7 cellular contexts compared by ENCODE assay signal in the genomic region with DNA sequence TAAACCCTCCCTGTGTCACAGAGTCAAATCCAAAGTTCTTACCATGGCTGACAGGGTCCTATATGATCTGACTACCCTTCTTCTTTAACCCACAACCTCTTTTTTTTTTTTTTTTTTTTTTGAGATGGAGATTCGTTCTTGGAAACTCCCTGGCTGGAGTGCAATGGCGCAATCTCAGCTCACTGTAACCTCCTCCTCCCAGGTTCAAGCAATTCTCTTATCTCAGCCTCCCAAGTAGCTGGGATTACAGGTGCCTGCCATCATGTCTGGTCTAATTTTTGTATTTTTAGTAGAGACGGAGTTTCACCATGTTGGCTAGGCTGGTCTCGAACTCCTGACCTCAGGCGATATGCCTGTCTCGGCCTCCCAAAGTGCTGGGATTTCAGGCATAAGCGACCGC. TPM values are rescaled to one million over a fixed set of nuclear protein-coding genes. Genes with fewer than 3 reads are reported as not detected.
DNase-seq lines count a peak whose midpoint lies in the region; ATAC-seq and TF ChIP-seq lines count a peak whose summit lies in the region.
"Not testable (repeated sequence)": the region's sequence is repeated elsewhere in the genome, so short reads cannot be mapped to it uniquely, and the experiment has no call there.

No MANE protein-coding gene starts in this region.

- not testable (repeated sequence) for H3K9me3 Mint-ChIP-seq in CD4-positive, alpha-beta T cell; activated CD4-positive, alpha-beta T cell treated with anti-CD3 and anti-CD28 coated beads, Interleukin-2, amount 10 ng/mL, durations not matched to agents 7 days and 5 days; activated T-helper 1 cell treated with anti-CD3 and anti-CD28 coated beads, Interleukin-12 subunit alpha, Interleukin-12 subunit beta, Interleukin-2, Interleukin-4 antibody, amounts not matched to agents 30 ng/mL and 10 ng/mL and 1 ng/mL, durations not matched to agents 14 hours and 24 hours and 36 hours; activated naive CD8-positive, alpha-beta T cell treated with anti-CD3 and anti-CD28 coated beads, Interleukin-2, amount 10 ng/mL, durations not matched to agents 7 days and 5 days; memory B cell; stimulated activated effector memory CD8-positive, alpha-beta T cell treated with anti-CD3 and anti-CD28 coated beads, Interleukin-12 subunit alpha, Interleukin-12 subunit beta, amount 100 ng/mL, for 72 hours

- H3K27me3 Mint-ChIP-seq in CD4-positive, alpha-beta T cell; activated CD4-positive, alpha-beta T cell treated with anti-CD3 and anti-CD28 coated beads, Interleukin-2, amount 10 ng/mL, durations not matched to agents 7 days and 5 days; activated T-helper 1 cell treated with anti-CD3 and anti-CD28 coated beads, Interleukin-12 subunit alpha, Interleukin-12 subunit beta, Interleukin-2, Interleukin-4 antibody, amounts not matched to agents 30 ng/mL and 10 ng/mL and 1 ng/mL, durations not matched to agents 14 hours and 24 hours and 36 hours (ENCODE audit: insufficient read depth); activated naive CD8-positive, alpha-beta T cell treated with anti-CD3 and anti-CD28 coated beads, Interleukin-2, amount 10 ng/mL, durations not matched to agents 7 days and 5 days; memory B cell: not testable (repeated sequence)

- intact Hi-C loops in CD4-positive, alpha-beta T cell (cut with DNase I, micrococcal nuclease), result loop anchor here in 1 of 2 experiments (1.0 kb wide), 1 partner anchor 8 kb away; no protein-coding TSS in a partner anchor
- intact Hi-C loops in activated T-helper 1 cell treated with anti-CD3 and anti-CD28 coated beads, Interleukin-12 subunit alpha, Interleukin-12 subunit beta, Interleukin-2, Interleukin-4 antibody, amounts not matched to agents 30 ng/mL and 10 ng/mL and 1 ng/mL, durations not matched to agents 14 hours and 24 hours and 36 hours (cut with micrococcal nuclease), result not testable (repeated sequence)

- not testable (repeated sequence) for DNase-seq in CD4-positive, alpha-beta T cell; activated CD4-positive, alpha-beta T cell treated with anti-CD3 and anti-CD28 coated beads, Interleukin-2, amount 10 ng/mL, durations not matched to agents 7 days and 5 days; activated T-helper 1 cell treated with anti-CD3 and anti-CD28 coated beads, Interleukin-12 subunit alpha, Interleukin-12 subunit beta, Interleukin-2, Interleukin-4 antibody, amounts not matched to agents 30 ng/mL and 10 ng/mL and 1 ng/mL, durations not matched to agents 14 hours and 24 hours and 36 hours (ENCODE audit: low spot score); activated naive CD8-positive, alpha-beta T cell treated with anti-CD3 and anti-CD28 coated beads, Interleukin-2, amount 10 ng/mL, durations not matched to agents 7 days and 5 days; memory B cell (ENCODE audit: low spot score in 2 of 2); stimulated activated effector memory CD8-positive, alpha-beta T cell treated with anti-CD3 and anti-CD28 coated beads, Interleukin-12 subunit alpha, Interleukin-12 subunit beta, amount 100 ng/mL, for 72 hours (ENCODE audit: low spot score in 2 of 2)

- not testable (repeated sequence) for H3K4me3 ChIP-seq in Loucy (ENCODE audit: low read length, poor library complexity, severe bottlenecking)

- H3K9me3 ChIP-seq in CD4-positive, alpha-beta T cell (ENCODE audit: control insufficient read depth, low read length); Loucy (ENCODE audit: insufficient read depth, low read depth, low read length): not testable (repeated sequence)

- CTCF ChIA-PET in CD4-positive, alpha-beta T cell (lab: Charles Lee), result interaction anchor here (0.6 to 3.4 kb wide), 3 partner anchors 39 to 229 kb away, joined by 3 to 45 read pairs (median 5); a partner anchor contains a TSS
- CTCF ChIA-PET in activated CD4-positive, alpha-beta T cell treated with anti-CD3 and anti-CD28 coated beads, Interleukin-2, amount 10 ng/mL, durations not matched to agents 7 days and 5 days (lab: Charles Lee), result interaction anchor here (0.6 to 3.9 kb wide), 4 partner anchors 9 to 179 kb away, joined by 3 to 23 read pairs (median 8); no protein-coding TSS in a partner anchor

- H3K4me1 ChIP-seq in Loucy (ENCODE audit: insufficient read depth, low read length, poor library complexity, severe bottlenecking), result peaks cover 33% of the 10 kb centered on the region

- H2AFZ ChIP-seq in Loucy (ENCODE audit: low read length), result not testable (repeated sequence)

- not testable (repeated sequence) for H3F3A ChIP-seq in Loucy (ENCODE audit: low read depth)

- H3K27ac Mint-ChIP-seq in CD4-positive, alpha-beta T cell, result peak overlapping the region; percentile 82
- peak overlapping the region; percentile 84 for H3K27ac Mint-ChIP-seq in activated CD4-positive, alpha-beta T cell treated with anti-CD3 and anti-CD28 coated beads, Interleukin-2, amount 10 ng/mL, durations not matched to agents 7 days and 5 days
- H3K27ac Mint-ChIP-seq in activated T-helper 1 cell treated with anti-CD3 and anti-CD28 coated beads, Interleukin-12 subunit alpha, Interleukin-12 subunit beta, Interleukin-2, Interleukin-4 antibody, amounts not matched to agents 30 ng/mL and 10 ng/mL and 1 ng/mL, durations not matched to agents 14 hours and 24 hours and 36 hours, result peak overlapping the region; percentile 48
- peak overlapping the region; percentile 84 for H3K27ac Mint-ChIP-seq in activated naive CD8-positive, alpha-beta T cell treated with anti-CD3 and anti-CD28 coated beads, Interleukin-2, amount 10 ng/mL, durations not matched to agents 7 days and 5 days
- peak overlapping the region; percentile 78 for H3K27ac Mint-ChIP-seq in memory B cell
- H3K27ac Mint-ChIP-seq in stimulated activated effector memory CD8-positive, alpha-beta T cell treated with anti-CD3 and anti-CD28 coated beads, Interleukin-12 subunit alpha, Interleukin-12 subunit beta, amount 100 ng/mL, for 72 hours, result peak overlapping the region; percentile 48

- TF ChIP-seq CTCF in CD4-positive, alpha-beta T cell (IDR thresholded peaks at IDR 0.05); Loucy (conservative IDR thresholded peaks at IDR 0.05; ENCODE audit: low read length): not testable (repeated sequence)

- peak overlapping the region; percentile 93 for H3K4me2 ChIP-seq in Loucy (ENCODE audit: low read depth, low read length, poor library complexity, severe bottlenecking)

- H3K27me3 ChIP-seq in CD4-positive, alpha-beta T cell (ENCODE audit: control insufficient read depth, insufficient read depth, low read length); Loucy (ENCODE audit: insufficient read depth, low read length, poor library complexity, severe bottlenecking): not testable (repeated sequence)

- not testable (repeated sequence) for H3K36me3 ChIP-seq in Loucy (ENCODE audit: insufficient read depth, low read length)

- not testable (repeated sequence) for H4K20me1 ChIP-seq in Loucy (ENCODE audit: insufficient read depth, low read length, poor library complexity, severe bottlenecking)

- peak overlapping the region; percentile 68 for H3K4me3 Mint-ChIP-seq in CD4-positive, alpha-beta T cell
- H3K4me3 Mint-ChIP-seq in activated CD4-positive, alpha-beta T cell treated with anti-CD3 and anti-CD28 coated beads, Interleukin-2, amount 10 ng/mL, durations not matched to agents 7 days and 5 days; memory B cell; stimulated activated effector memory CD8-positive, alpha-beta T cell treated with anti-CD3 and anti-CD28 coated beads, Interleukin-12 subunit alpha, Interleukin-12 subunit beta, amount 100 ng/mL, for 72 hours: not testable (repeated sequence)
- H3K4me3 Mint-ChIP-seq in activated T-helper 1 cell treated with anti-CD3 and anti-CD28 coated beads, Interleukin-12 subunit alpha, Interleukin-12 subunit beta, Interleukin-2, Interleukin-4 antibody, amounts not matched to agents 30 ng/mL and 10 ng/mL and 1 ng/mL, durations not matched to agents 14 hours and 24 hours and 36 hours, result peak overlapping the region; percentile 39
- H3K4me3 Mint-ChIP-seq in activated naive CD8-positive, alpha-beta T cell treated with anti-CD3 and anti-CD28 coated beads, Interleukin-2, amount 10 ng/mL, durations not matched to agents 7 days and 5 days, result peak overlapping the region; percentile 55

- H3K9ac ChIP-seq in Loucy (ENCODE audit: low read depth, low read length, poor library complexity, severe bottlenecking), result peak overlapping the region; percentile 21

- peaks cover 65% of the 10 kb centered on the region for H3K4me1 Mint-ChIP-seq in CD4-positive, alpha-beta T cell (ENCODE audit: low read depth)
- peaks cover 65% of the 10 kb centered on the region for H3K4me1 Mint-ChIP-seq in activated CD4-positive, alpha-beta T cell treated with anti-CD3 and anti-CD28 coated beads, Interleukin-2, amount 10 ng/mL, durations not matched to agents 7 days and 5 days
- peaks cover 42% of the 10 kb centered on the region for H3K4me1 Mint-ChIP-seq in activated T-helper 1 cell treated with anti-CD3 and anti-CD28 coated beads, Interleukin-12 subunit alpha, Interleukin-12 subunit beta, Interleukin-2, Interleukin-4 antibody, amounts not matched to agents 30 ng/mL and 10 ng/mL and 1 ng/mL, durations not matched to agents 14 hours and 24 hours and 36 hours (ENCODE audit: low read depth)
- H3K4me1 Mint-ChIP-seq in activated naive CD8-positive, alpha-beta T cell treated with anti-CD3 and anti-CD28 coated beads, Interleukin-2, amount 10 ng/mL, durations not matched to agents 7 days and 5 days, result peaks cover 54% of the 10 kb centered on the region
- peaks cover 26% of the 10 kb centered on the region for H3K4me1 Mint-ChIP-seq in memory B cell
- peaks cover 52% of the 10 kb centered on the region for H3K4me1 Mint-ChIP-seq in stimulated activated effector memory CD8-positive, alpha-beta T cell treated with anti-CD3 and anti-CD28 coated beads, Interleukin-12 subunit alpha, Interleukin-12 subunit beta, amount 100 ng/mL, for 72 hours

- ATAC-seq in CD4-positive, alpha-beta T cell (ENCODE audit: poor library complexity); activated naive CD8-positive, alpha-beta T cell treated with anti-CD3 and anti-CD28 coated beads, Interleukin-2, amount 10 ng/mL, durations not matched to agents 7 days and 5 days (ENCODE audit: low read depth); memory B cell (ENCODE audit: low read depth); stimulated activated effector memory CD8-positive, alpha-beta T cell treated with anti-CD3 and anti-CD28 coated beads, Interleukin-12 subunit alpha, Interleukin-12 subunit beta, amount 100 ng/mL, for 72 hours: not testable (repeated sequence)

- peaks cover 30% of the 10 kb centered on the region for H3K79me2 ChIP-seq in Loucy (ENCODE audit: insufficient read depth, low read length)

- H3K27ac ChIP-seq in CD4-positive, alpha-beta T cell (ENCODE audit: low read depth, low read length), result not testable (repeated sequence)

- POLR2A ChIA-PET in CD4-positive, alpha-beta T cell (lab: Charles Lee), result interaction anchor here (8.5 kb wide), 1 partner anchor 39 kb away, joined by 193 read pairs; a partner anchor contains a TSS
- POLR2A ChIA-PET in activated CD4-positive, alpha-beta T cell treated with anti-CD3 and anti-CD28 coated beads, Interleukin-2, amount 10 ng/mL, durations not matched to agents 7 days and 5 days (lab: Charles Lee), result not testable (repeated sequence)
- POLR2A ChIA-PET in activated naive CD8-positive, alpha-beta T cell treated with anti-CD3 and anti-CD28 coated beads, Interleukin-2, amount 10 ng/mL, durations not matched to agents 7 days and 5 days (lab: Charles Lee), result interaction anchor here (9.8 kb wide), 1 partner anchor 39 kb away, joined by 166 read pairs; a partner anchor contains a TSS

- not testable (repeated sequence) for H3K36me3 Mint-ChIP-seq in CD4-positive, alpha-beta T cell (ENCODE audit: low read depth); activated T-helper 1 cell treated with anti-CD3 and anti-CD28 coated beads, Interleukin-12 subunit alpha, Interleukin-12 subunit beta, Interleukin-2, Interleukin-4 antibody, amounts not matched to agents 30 ng/mL and 10 ng/mL and 1 ng/mL, durations not matched to agents 14 hours and 24 hours and 36 hours (ENCODE audit: low read depth); memory B cell
- H3K36me3 Mint-ChIP-seq in activated CD4-positive, alpha-beta T cell treated with anti-CD3 and anti-CD28 coated beads, Interleukin-2, amount 10 ng/mL, durations not matched to agents 7 days and 5 days (ENCODE audit: low read depth), result peaks cover 18% of the 10 kb centered on the region
- peaks cover 11% of the 10 kb centered on the region for H3K36me3 Mint-ChIP-seq in activated naive CD8-positive, alpha-beta T cell treated with anti-CD3 and anti-CD28 coated beads, Interleukin-2, amount 10 ng/mL, durations not matched to agents 7 days and 5 days
- peaks cover 33% of the 10 kb centered on the region for H3K36me3 Mint-ChIP-seq in stimulated activated effector memory CD8-positive, alpha-beta T cell treated with anti-CD3 and anti-CD28 coated beads, Interleukin-12 subunit alpha, Interleukin-12 subunit beta, amount 100 ng/mL, for 72 hours

- not testable (repeated sequence) for H3K9me2 ChIP-seq in Loucy (replicated peaks; ENCODE audit: low read depth, low read length)

RNA-seq across cellular contexts. Expression of a gene that starts 2.6 kb away (rescaled TPM):
- 10 to 100 TPM in 1 of 2 experiments, 1 to 10 TPM in 1; 9.8 to 11.9 TPM for total RNA-seq in CD4-positive, alpha-beta T cell
- total RNA-seq in activated CD4-positive, alpha-beta T cell treated with anti-CD3 and anti-CD28 coated beads, Interleukin-2, amount 10 ng/mL, durations not matched to agents 7 days and 5 days, result 1 to 10 TPM; 3.0 to 3.5 TPM
- 0.41 and 0.61 TPM in 2 replicates for total RNA-seq in activated T-helper 1 cell treated with anti-CD3 and anti-CD28 coated beads, Interleukin-12 subunit alpha, Interleukin-12 subunit beta, Interleukin-2, Interleukin-4 antibody, amounts not matched to agents 30 ng/mL and 10 ng/mL and 1 ng/mL, durations not matched to agents 14 hours and 24 hours and 36 hours
- 1 to 10 TPM; 5.2 to 6.2 TPM for total RNA-seq in activated naive CD8-positive, alpha-beta T cell treated with anti-CD3 and anti-CD28 coated beads, Interleukin-2, amount 10 ng/mL, durations not matched to agents 7 days and 5 days

RNA-seq across cellular contexts. Expression of a gene that starts 40.5 kb away (rescaled TPM):
- total RNA-seq in CD4-positive, alpha-beta T cell, result 10 to 100 TPM; 39.7 to 42.3 TPM
- 10 to 100 TPM; 66.4 to 70.8 TPM for total RNA-seq in activated CD4-positive, alpha-beta T cell treated with anti-CD3 and anti-CD28 coated beads, Interleukin-2, amount 10 ng/mL, durations not matched to agents 7 days and 5 days
- 61.5 and 67.0 TPM in 2 replicates for total RNA-seq in activated T-helper 1 cell treated with anti-CD3 and anti-CD28 coated beads, Interleukin-12 subunit alpha, Interleukin-12 subunit beta, Interleukin-2, Interleukin-4 antibody, amounts not matched to agents 30 ng/mL and 10 ng/mL and 1 ng/mL, durations not matched to agents 14 hours and 24 hours and 36 hours
- total RNA-seq in activated naive CD8-positive, alpha-beta T cell treated with anti-CD3 and anti-CD28 coated beads, Interleukin-2, amount 10 ng/mL, durations not matched to agents 7 days and 5 days, result 10 to 100 TPM; 54.2 to 60.1 TPM

RNA-seq across cellular contexts. Expression of a gene that starts 45.7 kb away (rescaled TPM):
- 1 to 10 TPM; 7.3 to 7.7 TPM for total RNA-seq in CD4-positive, alpha-beta T cell
- total RNA-seq in activated CD4-positive, alpha-beta T cell treated with anti-CD3 and anti-CD28 coated beads, Interleukin-2, amount 10 ng/mL, durations not matched to agents 7 days and 5 days, result 1 to 10 TPM; 5.8 to 6.0 TPM
- 17.5 and 18.3 TPM in 2 replicates for total RNA-seq in activated T-helper 1 cell treated with anti-CD3 and anti-CD28 coated beads, Interleukin-12 subunit alpha, Interleukin-12 subunit beta, Interleukin-2, Interleukin-4 antibody, amounts not matched to agents 30 ng/mL and 10 ng/mL and 1 ng/mL, durations not matched to agents 14 hours and 24 hours and 36 hours
- 1 to 10 TPM; 9.8 to 9.9 TPM for total RNA-seq in activated naive CD8-positive, alpha-beta T cell treated with anti-CD3 and anti-CD28 coated beads, Interleukin-2, amount 10 ng/mL, durations not matched to agents 7 days and 5 days
